ENCODE assay signal across 32 cellular contexts in the genomic region with DNA sequence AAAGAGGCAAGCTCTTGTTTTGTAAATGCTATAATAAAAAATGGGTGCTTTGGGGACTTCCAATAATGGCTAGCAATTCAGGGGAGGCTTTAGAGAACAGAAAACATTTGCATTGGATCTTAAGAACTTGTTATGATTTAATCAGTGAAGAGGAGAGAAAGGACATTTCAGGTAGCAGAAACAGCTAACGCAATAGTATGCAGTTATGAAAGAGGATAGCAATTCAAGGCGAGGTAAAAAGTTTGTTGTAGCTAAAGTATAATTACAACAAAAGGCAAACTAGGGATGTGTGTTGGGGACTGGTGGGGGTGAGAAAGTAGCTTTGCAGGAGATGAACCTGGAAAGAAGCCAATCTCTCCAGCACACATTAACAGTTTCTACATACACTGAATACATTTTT.
"Had no signal": no experiment of that assay in that cellular context is flagged by ENCODE, and none has a peak within 500 bp of the region (broad histone marks: within the 10 kb centered on the region; RNA-seq: fewer than 3 reads in every experiment).

No MANE protein-coding gene starts in this region.

- H3K36me3 Mint-ChIP-seq: activated naive CD8-positive, alpha-beta T cell treated with anti-CD3 and anti-CD28 coated beads for 36 hours had no signal

- H3K4me1 Mint-ChIP-seq: activated CD4-positive, alpha-beta T cell treated with anti-CD3 and anti-CD28 coated beads, Interleukin-2, amount 10 ng/mL, durations not matched to agents 24 days and 14 days; activated naive CD8-positive, alpha-beta T cell treated with anti-CD3 and anti-CD28 coated beads for 36 hours; activated T-helper 17 cell treated with anti-CD3 and anti-CD28 coated beads, Interleukin-2, amount 50 U/mL, for 72 hours had no signal

- H3K36me3 ChIP-seq: brain microvascular endothelial cell, SJCRH30, WERI-Rb-1 had no signal

- H3K4me3 Mint-ChIP-seq: activated CD4-positive, alpha-beta T cell treated with anti-CD3 and anti-CD28 coated beads, Interleukin-2, amount 10 ng/mL, durations not matched to agents 24 days and 14 days; activated CD8-positive, alpha-beta T cell treated with anti-CD3 and anti-CD28 coated beads for 36 hours; activated naive CD8-positive, alpha-beta T cell treated with anti-CD3 and anti-CD28 coated beads for 36 hours; activated T-cell treated with anti-CD3 and anti-CD28 coated beads, Interleukin-2, amount 50 U/mL, for 72 hours; activated T-helper 17 cell treated with anti-CD3 and anti-CD28 coated beads, Interleukin-2, amount 50 U/mL, for 72 hours had no signal

- H3K27me3 ChIP-seq: brain microvascular endothelial cell had no signal

- H3K27me3 Mint-ChIP-seq: activated CD4-positive, alpha-beta T cell treated with anti-CD3 and anti-CD28 coated beads, Interleukin-2, amount 10 ng/mL, durations not matched to agents 24 days and 14 days; activated CD8-positive, alpha-beta T cell treated with anti-CD3 and anti-CD28 coated beads for 36 hours; activated T-helper 17 cell treated with anti-CD3 and anti-CD28 coated beads, Interleukin-2, amount 50 U/mL, for 72 hours had no signal

- H3K9me3 ChIP-seq: SJCRH30 had no signal

- H3K4me2 ChIP-seq: KMS-11 had no signal

- H3K4me3 ChIP-seq: SJCRH30, SK-N-MC had no signal

- H3K9ac ChIP-seq: KMS-11 had no signal

- ATAC-seq: activated CD8-positive, alpha-beta T cell treated with anti-CD3 and anti-CD28 coated beads for 36 hours; activated T-cell treated with anti-CD3 and anti-CD28 coated beads, Interleukin-2, amount 50 U/mL, for 72 hours; activated T-helper 17 cell treated with anti-CD3 and anti-CD28 coated beads, Interleukin-2, amount 50 U/mL, for 72 hours; Panc1 had no signal

- H3K27ac ChIP-seq: brain microvascular endothelial cell, KMS-11, SJCRH30, SK-N-MC, WERI-Rb-1 had no signal

- H3K27ac Mint-ChIP-seq: activated CD4-positive, alpha-beta T cell treated with anti-CD3 and anti-CD28 coated beads, Interleukin-2, amount 10 ng/mL, durations not matched to agents 24 days and 14 days; activated CD8-positive, alpha-beta T cell treated with anti-CD3 and anti-CD28 coated beads for 36 hours; activated naive CD8-positive, alpha-beta T cell treated with anti-CD3 and anti-CD28 coated beads for 36 hours; activated T-cell treated with anti-CD3 and anti-CD28 coated beads, Interleukin-2, amount 50 U/mL, for 72 hours; activated T-helper 17 cell treated with anti-CD3 and anti-CD28 coated beads, Interleukin-2, amount 50 U/mL, for 72 hours had no signal

- DNase-seq: activated CD4-positive, alpha-beta T cell treated with anti-CD3 and anti-CD28 coated beads, Interleukin-2, amount 10 ng/mL, durations not matched to agents 24 days and 14 days; activated CD4-positive, alpha-beta T cell treated with anti-CD3 and anti-CD28 coated beads, Interleukin-2, amount 50 U/mL, for 4 hours; activated CD4-positive, CD25-positive, alpha-beta regulatory T cell; activated CD8-positive, alpha-beta T cell treated with anti-CD3 and anti-CD28 coated beads for 36 hours; activated effector memory CD4-positive, alpha-beta T cell treated with anti-CD3 and anti-CD28 coated beads, Interleukin-2, amount 50 U/mL, for 16 hours; activated naive CD4-positive, alpha-beta T cell; activated naive CD4-positive, alpha-beta T cell treated with anti-CD3 and anti-CD28 coated beads, Interleukin-2, amount 50 U/mL, for 16 hours; activated naive CD8-positive, alpha-beta T cell treated with anti-CD3 and anti-CD28 coated beads for 36 hours; activated T-cell treated with anti-CD3 and anti-CD28 coated beads, Interleukin-2, amount 50 U/mL, for 1 hour; activated T-cell treated with anti-CD3 and anti-CD28 coated beads, Interleukin-2, amount 50 U/mL, for 72 hours; amniotic stem cell; aorta; brain microvascular endothelial cell; central memory CD4-positive, alpha-beta T cell; MM.1S; MV-4-11; NCI-H1092; NCI-H1436; NCI-H1694; NCI-H2029; NCI-H226; NCI-H510A; NCI-H526; NCI-H774; SHP77; SJCRH30; T1000; WERI-Rb-1 had no signal

- H3K9me3 Mint-ChIP-seq: activated CD4-positive, alpha-beta T cell treated with anti-CD3 and anti-CD28 coated beads, Interleukin-2, amount 10 ng/mL, durations not matched to agents 24 days and 14 days had no signal

- H3K4me1 ChIP-seq: SJCRH30 had no signal
